ENCODE assay signal across 13 cellular contexts in genomic region chr9:20255052-20255451, GRCh38.
DNase-seq lines count a peak whose midpoint lies in the region; ATAC-seq lines count a peak whose summit lies in the region.
"Had no signal": no experiment of that assay in that cellular context is flagged by ENCODE, and none has a peak within 500 bp of the region (broad histone marks: within the 10 kb centered on the region; RNA-seq: fewer than 3 reads in every experiment).

No MANE protein-coding gene starts in this region.

- H3K4me3 Mint-ChIP-seq in activated naive CD4-positive, alpha-beta T cell treated with anti-CD3 and anti-CD28 coated beads for 36 hours: no peak overlapping the region
- no peak overlapping the region for H3K4me3 Mint-ChIP-seq in activated T-helper 17 cell treated with anti-CD3 and anti-CD28 coated beads, Interleukin-2, amount 50 U/mL, for 72 hours
- H3K4me3 Mint-ChIP-seq in stimulated activated effector memory CD8-positive, alpha-beta T cell treated with anti-CD3 and anti-CD28 coated beads, Interleukin-12 subunit alpha, Interleukin-12 subunit beta, amount 100 ng/mL, for 72 hours: no peak overlapping the region
- H3K4me3 Mint-ChIP-seq: IgD-negative memory B cell had no signal

- no peaks in the 10 kb centered on the region for H3K9me3 Mint-ChIP-seq in activated naive CD4-positive, alpha-beta T cell treated with anti-CD3 and anti-CD28 coated beads for 36 hours
- H3K9me3 Mint-ChIP-seq in activated T-helper 17 cell treated with anti-CD3 and anti-CD28 coated beads, Interleukin-2, amount 50 U/mL, for 72 hours: peaks cover 5% of the 10 kb centered on the region
- H3K9me3 Mint-ChIP-seq in stimulated activated effector memory CD8-positive, alpha-beta T cell treated with anti-CD3 and anti-CD28 coated beads, Interleukin-12 subunit alpha, Interleukin-12 subunit beta, amount 100 ng/mL, for 72 hours: no peaks in the 10 kb centered on the region
- H3K9me3 Mint-ChIP-seq: IgD-negative memory B cell had no signal

- H3K27ac Mint-ChIP-seq in activated naive CD4-positive, alpha-beta T cell treated with anti-CD3 and anti-CD28 coated beads for 36 hours: peak overlapping the region; percentile 51
- peak overlapping the region; percentile 12 for H3K27ac Mint-ChIP-seq in activated T-helper 17 cell treated with anti-CD3 and anti-CD28 coated beads, Interleukin-2, amount 50 U/mL, for 72 hours
- H3K27ac Mint-ChIP-seq in stimulated activated effector memory CD8-positive, alpha-beta T cell treated with anti-CD3 and anti-CD28 coated beads, Interleukin-12 subunit alpha, Interleukin-12 subunit beta, amount 100 ng/mL, for 72 hours: peak overlapping the region; percentile 35
- H3K27ac Mint-ChIP-seq: IgD-negative memory B cell had no signal

- no peak for DNase-seq in activated naive CD4-positive, alpha-beta T cell treated with anti-CD3 and anti-CD28 coated beads for 36 hours
- no peak for DNase-seq in activated naive CD4-positive, alpha-beta T cell (lab: John Stamatoyannopoulos, UW)
- DNase-seq in M059J (ENCODE audit: low read depth) (peak; percentile 12), NCI-H1417 treated with DMSO at 0.1 percent for 48 hours (lab: John Stamatoyannopoulos, UW) (no peak), cerebellum (ENCODE audit: low spot score) (no peak)
- DNase-seq in stimulated activated effector memory CD8-positive, alpha-beta T cell treated with anti-CD3 and anti-CD28 coated beads, Interleukin-12 subunit alpha, Interleukin-12 subunit beta, amount 100 ng/mL, for 72 hours (ENCODE audit: low spot score in 2 of 2): no peak
- DNase-seq: COR-L47, NCI-H1417, NCI-H2029, NCI-H774 had no signal

- peaks cover 38% of the 10 kb centered on the region for H3K4me1 Mint-ChIP-seq in activated naive CD4-positive, alpha-beta T cell treated with anti-CD3 and anti-CD28 coated beads for 36 hours (ENCODE audit: low read depth)
- peaks cover 12% of the 10 kb centered on the region for H3K4me1 Mint-ChIP-seq in activated T-helper 17 cell treated with anti-CD3 and anti-CD28 coated beads, Interleukin-2, amount 50 U/mL, for 72 hours
- H3K4me1 Mint-ChIP-seq in stimulated activated effector memory CD8-positive, alpha-beta T cell treated with anti-CD3 and anti-CD28 coated beads, Interleukin-12 subunit alpha, Interleukin-12 subunit beta, amount 100 ng/mL, for 72 hours: peaks cover 12% of the 10 kb centered on the region
- H3K4me1 Mint-ChIP-seq: IgD-negative memory B cell had no signal

- H3K27me3 Mint-ChIP-seq in activated naive CD4-positive, alpha-beta T cell treated with anti-CD3 and anti-CD28 coated beads for 36 hours (ENCODE audit: low read depth): no peaks in the 10 kb centered on the region
- no peaks in the 10 kb centered on the region for H3K27me3 Mint-ChIP-seq in activated T-helper 17 cell treated with anti-CD3 and anti-CD28 coated beads, Interleukin-2, amount 50 U/mL, for 72 hours
- H3K27me3 Mint-ChIP-seq: IgD-negative memory B cell had no signal

- CTCF ChIA-PET in activated naive CD4-positive, alpha-beta T cell treated with anti-CD3 and anti-CD28 coated beads for 36 hours (lab: Charles Lee): interaction anchor here (0.6 to 2.6 kb wide), 4 partner anchors 11 to 367 kb away, joined by 3 to 7 read pairs (median 4); partner anchors contain the start of gene MLLT3

- intact Hi-C loops in activated naive CD4-positive, alpha-beta T cell treated with anti-CD3 and anti-CD28 coated beads for 36 hours (cut with micrococcal nuclease): loop anchor here (1.0 to 5.0 kb wide), 7 partner anchors 12 to 687 kb away; partner anchors contain the start of gene MLLT3

- ATAC-seq in activated T-helper 17 cell treated with anti-CD3 and anti-CD28 coated beads, Interleukin-2, amount 50 U/mL, for 72 hours (replicated peaks): peak; percentile 91
- peak; percentile 82 for ATAC-seq in stimulated activated effector memory CD8-positive, alpha-beta T cell treated with anti-CD3 and anti-CD28 coated beads, Interleukin-12 subunit alpha, Interleukin-12 subunit beta, amount 100 ng/mL, for 72 hours
- ATAC-seq in HG03520 (IDR thresholded peaks at IDR 0.05; ENCODE audit: unreplicated experiment): no peak

- no peaks in the 10 kb centered on the region for H3K36me3 Mint-ChIP-seq in activated naive CD4-positive, alpha-beta T cell treated with anti-CD3 and anti-CD28 coated beads for 36 hours (ENCODE audit: low read depth)
- H3K36me3 Mint-ChIP-seq in activated T-helper 17 cell treated with anti-CD3 and anti-CD28 coated beads, Interleukin-2, amount 50 U/mL, for 72 hours (ENCODE audit: low read depth): no peaks in the 10 kb centered on the region
- H3K36me3 Mint-ChIP-seq in stimulated activated effector memory CD8-positive, alpha-beta T cell treated with anti-CD3 and anti-CD28 coated beads, Interleukin-12 subunit alpha, Interleukin-12 subunit beta, amount 100 ng/mL, for 72 hours: no peaks in the 10 kb centered on the region
- H3K36me3 Mint-ChIP-seq: IgD-negative memory B cell had no signal
